8 cellular contexts compared by ENCODE assay signal in the genomic region with DNA sequence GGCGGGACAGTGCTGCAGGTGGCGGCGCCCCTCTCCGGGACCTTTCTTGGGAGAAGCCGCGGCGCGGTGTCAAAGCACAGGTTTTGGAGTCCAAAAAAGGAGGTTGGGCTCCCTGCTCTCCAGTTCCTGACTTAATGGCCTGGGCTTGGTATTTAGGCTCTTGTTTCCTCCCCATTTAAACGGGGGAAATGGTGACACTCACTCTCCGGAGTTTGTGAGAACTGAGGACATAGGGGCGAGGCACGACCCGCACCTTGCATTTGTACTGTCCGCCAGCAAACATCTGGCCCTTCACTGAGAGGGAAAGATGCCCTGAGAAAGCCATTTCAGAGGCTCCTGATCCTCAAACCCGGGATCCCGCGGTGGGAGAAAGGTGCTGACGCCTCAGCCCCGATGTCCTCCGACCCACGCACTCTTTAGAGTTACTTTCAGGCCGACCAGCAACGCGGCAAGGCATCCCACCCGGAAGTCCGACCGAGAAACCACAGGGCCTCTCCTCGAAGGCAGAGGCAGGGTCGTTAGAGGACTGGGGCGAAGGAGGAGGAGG. TPM values are rescaled to one million over a fixed set of nuclear protein-coding genes. Genes with fewer than 3 reads are reported as not detected.
DNase-seq lines count a peak whose midpoint lies in the region; ATAC-seq and TF ChIP-seq lines count a peak whose summit lies in the region.

No MANE protein-coding gene starts in this region.

- intact Hi-C loops in left ventricle myocardium inferior (cut with micrococcal nuclease): no loop called here
- intact Hi-C loops in sigmoid colon (cut with DNase I): loop anchor here (2.0 to 5.0 kb wide), 2 partner anchors 39 to 55 kb away; a partner anchor contains a TSS

- H3K4me3 ChIP-seq in left ventricle myocardium inferior: peak overlapping the region; percentile 95
- H3K4me3 ChIP-seq in sigmoid colon: peak overlapping the region; percentile 30 to 92 (median 64)

- TF ChIP-seq CTCF in left ventricle myocardium inferior (IDR thresholded peaks at IDR 0.05; ENCODE audit: borderline replicate concordance) (no peak), sigmoid colon (IDR thresholded peaks at IDR 0.05) (no peak)

- peak in 1 of 4 donors; percentile 19 for TF ChIP-seq EP300 in sigmoid colon (IDR thresholded peaks at IDR 0.05)

- WGBS in sigmoid colon, 2 donors: 13 to 39% methylated on average over 30 of the region's 30 CpGs

- TF ChIP-seq POLR2A in sigmoid colon (IDR thresholded peaks at IDR 0.05): no peak

- H3K4me1 ChIP-seq in left ventricle myocardium inferior: peaks cover 43% of the 10 kb centered on the region
- H3K4me1 ChIP-seq in sigmoid colon: peaks cover 0 to 38% (median 27%) of the 10 kb centered on the region in 4 donors

- H3K36me3 ChIP-seq in left ventricle myocardium inferior (no peaks in the 10 kb centered on the region), sigmoid colon (peaks cover 0 to under 1% (median 0%) of the 10 kb centered on the region in 4 donors)

- peak; percentile 61 for DNase-seq in stimulated activated CD4-positive, alpha-beta T cell treated with anti-CD3 and anti-CD28 coated beads, Interleukin-12 subunit alpha, Interleukin-12 subunit beta, amount 100 ng/mL, for 4 hours
- no peak for DNase-seq in stimulated activated CD4-positive, alpha-beta T cell treated with anti-CD3 and anti-CD28 coated beads, Interleukin-2, amount 100 ng/mL, for 48 hours
- peak; percentile 36 for DNase-seq in activated CD8-positive, alpha-beta memory T cell treated with anti-CD3 and anti-CD28 coated beads, Interleukin-2, amount 50 U/mL, for 4 hours
- DNase-seq in left ventricle myocardium inferior (peak; percentile 27), sigmoid colon (peak; percentile 73), AG20443 (ENCODE audit: low spot score) (no peak), putamen (ENCODE audit: low spot score) (no peak)

- no peak for ATAC-seq in GM21528 (IDR thresholded peaks at IDR 0.05; ENCODE audit: low FRiP score, unreplicated experiment)

- no peaks in the 10 kb centered on the region for H3K27me3 ChIP-seq in left ventricle myocardium inferior (ENCODE audit: low read depth)
- no peaks in the 10 kb centered on the region for H3K27me3 ChIP-seq in sigmoid colon

- H3K9me3 ChIP-seq in left ventricle myocardium inferior (replicated peaks) (no peaks in the 10 kb centered on the region), sigmoid colon (no peaks in the 10 kb centered on the region)

- H3K27ac ChIP-seq in left ventricle myocardium inferior (replicated peaks) (peak overlapping the region; percentile 99), sigmoid colon (peak overlapping the region; percentile 96 to 98 (median 98))

RNA-seq across cellular contexts. Expression of a gene that starts 2.9 kb away (rescaled TPM):
- 24.3 TPM for total RNA-seq in left ventricle myocardium inferior
- 10 to 100 TPM; 22.8 to 39.7 (median 34.7) TPM for total RNA-seq in sigmoid colon
- 10 to 100 TPM; 11.6 to 47.6 (median 24.0) TPM for polyA plus RNA-seq in sigmoid colon

RNA-seq across cellular contexts. Expression of a gene that starts 9.6 kb away (rescaled TPM):
- total RNA-seq in left ventricle myocardium inferior (not detected), sigmoid colon (1 to 10 TPM in 1 of 4 donors, not detected in 3; 2.1 TPM)
- polyA plus RNA-seq in sigmoid colon: not detected

RNA-seq across cellular contexts. Expression of a gene that starts 10.4 kb away (rescaled TPM):
- total RNA-seq in left ventricle myocardium inferior (16.7 TPM), sigmoid colon (10 to 100 TPM; 27.1 to 37.8 (median 31.2) TPM)
- 10 to 100 TPM; 27.8 to 31.2 (median 28.9) TPM for polyA plus RNA-seq in sigmoid colon

RNA-seq across cellular contexts. Expression of a gene that starts 37.0 kb away (rescaled TPM):
- total RNA-seq in left ventricle myocardium inferior (43.2 TPM), sigmoid colon (10 to 100 TPM; 33.2 to 68.1 (median 43.0) TPM)
- 10 to 100 TPM; 20.3 to 63.3 (median 22.8) TPM for polyA plus RNA-seq in sigmoid colon

RNA-seq across cellular contexts. Expression of a gene that starts 38.5 kb away (rescaled TPM):
- 35.0 TPM for total RNA-seq in left ventricle myocardium inferior
- 10 to 100 TPM; 44.0 to 70.4 (median 50.4) TPM for total RNA-seq in sigmoid colon
- 100 to 1,000 TPM in 1 of 3 donors, 10 to 100 TPM in 2; 16.8 to 128 (median 39.1) TPM for polyA plus RNA-seq in sigmoid colon

Comparison
In these comparisons a context has a peak if more than half of its experiments do, and no peak if none do; other contexts are left out.
1. DNase-seq: peak in stimulated activated CD4-positive, alpha-beta T cell treated with anti-CD3 and anti-CD28 coated beads, Interleukin-12 subunit alpha, Interleukin-12 subunit beta, amount 100 ng/mL, for 4 hours (single experiment), activated CD8-positive, alpha-beta memory T cell treated with anti-CD3 and anti-CD28 coated beads, Interleukin-2, amount 50 U/mL, for 4 hours (single experiment), left ventricle myocardium inferior (single experiment) and sigmoid colon (single experiment); none in stimulated activated CD4-positive, alpha-beta T cell treated with anti-CD3 and anti-CD28 coated beads, Interleukin-2, amount 100 ng/mL, for 48 hours (0 of 2), AG20443 (single experiment) and putamen (single experiment).